29 cellular contexts compared by ENCODE assay signal in the genomic region with DNA sequence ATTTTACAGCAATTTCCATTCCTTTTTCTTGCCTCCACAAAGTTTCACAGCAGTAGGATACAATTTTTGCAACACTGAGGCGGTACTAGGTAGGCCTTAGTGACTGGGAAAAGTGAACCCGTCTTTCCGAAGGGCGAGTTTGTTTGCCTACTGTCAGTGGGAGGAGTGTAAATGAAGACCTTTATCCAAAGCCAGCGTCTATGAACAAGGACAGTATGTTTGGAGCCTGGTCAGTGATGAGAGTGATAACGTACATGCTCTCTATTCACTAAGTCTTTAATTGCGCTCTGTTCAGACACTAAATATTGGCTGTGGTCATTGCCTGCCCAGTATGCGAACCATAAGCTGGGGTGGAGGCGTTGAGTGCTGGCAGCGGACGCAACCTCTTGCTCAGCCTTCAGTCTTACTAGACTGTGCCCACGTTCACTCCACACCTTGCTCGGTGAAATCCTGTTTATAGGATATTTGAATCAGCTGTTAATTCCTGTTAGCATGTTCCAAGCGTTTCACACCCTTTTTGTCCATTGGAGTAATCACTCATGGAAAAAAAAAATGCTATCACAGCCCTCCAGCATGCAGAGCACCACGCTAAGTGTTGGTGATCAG.
"Had no signal": no experiment of that assay in that cellular context is flagged by ENCODE, and none has a peak within 500 bp of the region (broad histone marks: within the 10 kb centered on the region; RNA-seq: fewer than 3 reads in every experiment).

No MANE protein-coding gene starts in this region.

- H3K27me3 ChIP-seq: neutrophil, pancreas, spleen, stomach, thyroid gland, tibial nerve, upper lobe of left lung, vagina had no signal

- H3K27ac ChIP-seq: neutrophil, pancreas, psoas muscle, skin epidermis, spleen, stomach, thoracic aorta, thyroid gland, tibial nerve, upper lobe of left lung, vagina had no signal

- H3K36me3 Mint-ChIP-seq: natural killer cell treated with Interleukin-12 subunit alpha and Interleukin-12 subunit beta and Interleukin-15 and Interleukin-18, amount 100 ng/mL, for 72 hours had no signal

- H3K4me3 Mint-ChIP-seq: naive thymus-derived CD8-positive, alpha-beta T cell; natural killer cell treated with Interleukin-12 subunit alpha and Interleukin-12 subunit beta and Interleukin-15 and Interleukin-18, amount 100 ng/mL, for 72 hours; nephron progenitor cell; neural crest cell; stimulated activated effector memory CD8-positive, alpha-beta T cell treated with anti-CD3 and anti-CD28 coated beads, Interleukin-12 subunit alpha, Interleukin-12 subunit beta, amount 100 ng/mL, for 72 hours; stimulated activated naive B cell treated with anti-CD40 and anti-IgM and Interleukin-4, amounts not matched to agents 10 μg/mL and 1 μg/mL and 100 μg/mL, for 72 hours; stimulated activated naive CD8-positive, alpha-beta T cell treated with anti-CD3 and anti-CD28 coated beads, Interleukin-15, Interleukin-2, amounts not matched to agents 100 ng/mL and 50 ng/mL, for 24 hours had no signal

- H3K4me1 ChIP-seq: psoas muscle, spleen, thyroid gland, upper lobe of left lung, vagina had no signal

- H3K27me3 Mint-ChIP-seq: naive thymus-derived CD8-positive, alpha-beta T cell; natural killer cell treated with Interleukin-12 subunit alpha and Interleukin-12 subunit beta and Interleukin-15 and Interleukin-18, amount 100 ng/mL, for 72 hours; progenitor cell of endocrine pancreas; stimulated activated naive B cell treated with anti-CD40 and anti-IgM and Interleukin-4, amounts not matched to agents 10 μg/mL and 1 μg/mL and 100 μg/mL, for 72 hours; stimulated activated naive CD8-positive, alpha-beta T cell treated with anti-CD3 and anti-CD28 coated beads, Interleukin-15, Interleukin-2, amounts not matched to agents 100 ng/mL and 50 ng/mL, for 24 hours had no signal

- H3K9me3 ChIP-seq: neutrophil, pancreas, psoas muscle, spleen, stomach, thoracic aorta, thyroid gland, tibial nerve, upper lobe of left lung, vagina had no signal

- H3K4me2 ChIP-seq: smooth muscle cell had no signal

- H3K27ac Mint-ChIP-seq: natural killer cell treated with Interleukin-12 subunit alpha and Interleukin-12 subunit beta and Interleukin-15 and Interleukin-18, amount 100 ng/mL, for 72 hours; nephron progenitor cell; progenitor cell of endocrine pancreas; stimulated activated effector memory CD8-positive, alpha-beta T cell treated with anti-CD3 and anti-CD28 coated beads, Interleukin-12 subunit alpha, Interleukin-12 subunit beta, amount 100 ng/mL, for 72 hours; stimulated activated naive B cell treated with anti-CD40 and anti-IgM and Interleukin-4, amounts not matched to agents 10 μg/mL and 1 μg/mL and 100 μg/mL, for 72 hours; stimulated activated naive CD8-positive, alpha-beta T cell treated with anti-CD3 and anti-CD28 coated beads, Interleukin-15, Interleukin-2, amounts not matched to agents 100 ng/mL and 50 ng/mL, for 24 hours had no signal

- ATAC-seq: naive thymus-derived CD8-positive, alpha-beta T cell; natural killer cell treated with Interleukin-12 subunit alpha and Interleukin-12 subunit beta and Interleukin-15 and Interleukin-18, amount 100 ng/mL, for 72 hours; pancreas; psoas muscle; right cardiac atrium; sciatic nerve; stimulated activated effector memory CD8-positive, alpha-beta T cell treated with anti-CD3 and anti-CD28 coated beads, Interleukin-12 subunit alpha, Interleukin-12 subunit beta, amount 100 ng/mL, for 72 hours; stimulated activated naive B cell treated with anti-CD40 and anti-IgM and Interleukin-4, amounts not matched to agents 10 μg/mL and 1 μg/mL and 100 μg/mL, for 72 hours had no signal

- H3K9me3 Mint-ChIP-seq: naive thymus-derived CD8-positive, alpha-beta T cell; natural killer cell treated with Interleukin-12 subunit alpha and Interleukin-12 subunit beta and Interleukin-15 and Interleukin-18, amount 100 ng/mL, for 72 hours; nephron progenitor cell; neural crest cell; stimulated activated effector memory CD8-positive, alpha-beta T cell treated with anti-CD3 and anti-CD28 coated beads, Interleukin-12 subunit alpha, Interleukin-12 subunit beta, amount 100 ng/mL, for 72 hours; stimulated activated naive B cell treated with anti-CD40 and anti-IgM and Interleukin-4, amounts not matched to agents 10 μg/mL and 1 μg/mL and 100 μg/mL, for 72 hours; stimulated activated naive CD8-positive, alpha-beta T cell treated with anti-CD3 and anti-CD28 coated beads, Interleukin-15, Interleukin-2, amounts not matched to agents 100 ng/mL and 50 ng/mL, for 24 hours had no signal

- DNase-seq: naive thymus-derived CD8-positive, alpha-beta T cell; nephron progenitor cell; nucleus accumbens; pancreas; psoas muscle; right cardiac atrium; spleen; stimulated activated CD4-positive, alpha-beta T cell treated with anti-CD3 and anti-CD28 coated beads, Interleukin-12 subunit alpha, Interleukin-12 subunit beta, amount 100 ng/mL, for 4 hours; stimulated activated CD4-positive, alpha-beta T cell treated with anti-CD3 and anti-CD28 coated beads, Interleukin-1b, Interleukin-23, amount 100 ng/mL, for 48 hours; stimulated activated CD4-positive, alpha-beta T cell treated with anti-CD3 and anti-CD28 coated beads, Interleukin-4, amount 100 ng/mL, for 24 hours; stimulated activated naive B cell treated with anti-CD40 and anti-IgM and Interleukin-4, amounts not matched to agents 10 μg/mL and 1 μg/mL and 100 μg/mL, for 72 hours; stimulated activated naive CD4-positive, alpha-beta T cell treated with Interleukin-2 at 50 U/mL for 16 hours; stomach; thyroid gland; trophoblast cell; upper lobe of left lung had no signal

- H3K4me3 ChIP-seq: pancreas, psoas muscle, skin epidermis, smooth muscle cell, spleen, stomach, thoracic aorta, thyroid gland, tibial nerve, upper lobe of left lung, vagina had no signal

- FAIRE-seq: pancreas, urothelium cell line had no signal
